Comparison of ENCODE assay signal across 18 cellular contexts in the genomic region with DNA sequence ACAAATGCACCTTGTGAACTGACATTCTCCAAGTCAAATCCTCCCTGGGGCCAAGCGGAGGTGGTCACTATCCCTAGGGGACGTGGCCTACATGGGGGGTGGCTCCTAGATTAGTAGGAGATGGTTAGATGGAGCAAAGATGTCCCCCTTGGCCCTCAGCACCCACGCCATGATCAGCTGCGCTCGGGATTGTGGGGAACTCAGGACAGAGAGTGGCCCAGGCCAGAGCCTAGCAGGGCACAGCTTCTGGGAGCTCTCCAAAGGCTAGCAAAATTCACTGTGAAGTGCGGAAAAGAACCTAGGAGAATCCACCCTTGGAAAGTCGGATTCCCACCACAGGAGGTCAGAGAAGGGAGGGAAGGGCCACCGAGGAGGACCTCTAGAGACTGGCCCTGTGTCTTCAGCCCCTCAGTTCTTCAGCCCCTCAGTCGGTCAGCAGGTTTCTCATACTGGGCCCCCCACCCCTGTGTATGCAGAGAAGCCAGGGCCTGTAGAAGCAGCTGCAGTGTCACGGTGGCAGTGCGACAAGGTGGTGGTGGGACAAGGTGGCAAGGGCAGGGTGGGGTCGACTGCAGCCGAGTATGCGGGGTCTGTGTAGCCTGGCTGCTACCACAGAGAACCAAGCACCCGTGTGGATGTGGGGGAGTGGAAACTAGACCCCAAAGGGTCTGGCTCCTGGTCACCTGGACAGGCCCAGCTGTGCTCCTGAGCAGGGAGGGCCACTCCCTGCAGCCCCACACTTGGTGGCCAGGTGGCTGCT. TPM values are rescaled to one million over a fixed set of nuclear protein-coding genes. Genes with fewer than 3 reads are reported as not detected.
A peak's percentile ranks its signal among the peaks of the same experiment; 100 is the strongest.
DNase-seq lines count a peak whose midpoint lies in the region; ATAC-seq and TF ChIP-seq lines count a peak whose summit lies in the region.
"Had no signal": no experiment of that assay in that cellular context is flagged by ENCODE, and none has a peak within 500 bp of the region (broad histone marks: within the 10 kb centered on the region; RNA-seq: fewer than 3 reads in every experiment).

No MANE protein-coding gene starts in this region.

- no peak overlapping the region for H3K27ac Mint-ChIP-seq in activated T-cell treated with anti-CD3 and anti-CD28 coated beads, Interleukin-2, amount 50 U/mL, for 72 hours
- H3K27ac Mint-ChIP-seq: IgD-negative memory B cell had no signal

- DNase-seq in activated T-cell treated with anti-CD3 and anti-CD28 coated beads, Interleukin-2, amount 50 U/mL, for 1 hour = peak; percentile 15
- DNase-seq in activated T-cell treated with anti-CD3 and anti-CD28 coated beads for 4 hours (no peak), mesenteric fat pad (ENCODE audit: low spot score) (peak; percentile 53), upper lobe of right lung (peak; percentile 43), SHP77 treated with DMSO at 0.1 percent for 48 hours (lab: John Stamatoyannopoulos, UW) (no peak), foreskin keratinocyte (no peak)
- DNase-seq in activated T-cell treated with anti-CD3 and anti-CD28 coated beads, Interleukin-2, amount 50 U/mL, for 72 hours = no peak
- no peak for DNase-seq in stimulated activated CD4-positive, alpha-beta T cell treated with anti-CD3 and anti-CD28 coated beads, Interleukin-2, amount 100 ng/mL, for 48 hours
- DNase-seq: ACHN, COR-L47, HCEC 1CT, NCI-H1048, NCI-H2107, NCI-H69, transverse colon had no signal

- intact Hi-C loops in upper lobe of right lung (cut with DNase I) = loop anchor here (10.0 kb wide), 1 partner anchor 78 kb away; no protein-coding TSS in a partner anchor

- H3K4me3 Mint-ChIP-seq in activated T-cell treated with anti-CD3 and anti-CD28 coated beads, Interleukin-2, amount 50 U/mL, for 72 hours = peak overlapping the region; percentile 50 to 95

- H3K27me3 ChIP-seq in upper lobe of right lung (no peaks in the 10 kb centered on the region), foreskin keratinocyte (peaks cover 4% of the 10 kb centered on the region)
- H3K27me3 ChIP-seq: right atrium auricular region, transverse colon had no signal

- peaks cover 46% of the 10 kb centered on the region for H3K27me3 Mint-ChIP-seq in activated T-cell treated with anti-CD3 and anti-CD28 coated beads, Interleukin-2, amount 50 U/mL, for 72 hours (ENCODE audit: low read depth)

- no peaks in the 10 kb centered on the region for H3K9me3 Mint-ChIP-seq in activated T-cell treated with anti-CD3 and anti-CD28 coated beads, Interleukin-2, amount 50 U/mL, for 72 hours
- H3K9me3 Mint-ChIP-seq: IgD-negative memory B cell had no signal

- H3K36me3 Mint-ChIP-seq in activated T-cell treated with anti-CD3 and anti-CD28 coated beads, Interleukin-2, amount 50 U/mL, for 72 hours (ENCODE audit: insufficient read depth in 2 of 2) = peaks cover 2 to 5% of the 10 kb centered on the region in 2 donors

- H3K4me1 Mint-ChIP-seq in activated T-cell treated with anti-CD3 and anti-CD28 coated beads, Interleukin-2, amount 50 U/mL, for 72 hours (ENCODE audit: low read depth) = peaks cover 99% of the 10 kb centered on the region

- H3K4me1 ChIP-seq in upper lobe of right lung = no peaks in the 10 kb centered on the region
- peaks cover 3% of the 10 kb centered on the region for H3K4me1 ChIP-seq in foreskin keratinocyte
- H3K4me1 ChIP-seq: right atrium auricular region had no signal

- no peak overlapping the region for H3K4me3 ChIP-seq in upper lobe of right lung
- H3K4me3 ChIP-seq: right atrium auricular region, transverse colon had no signal

- H3K27ac ChIP-seq in upper lobe of right lung (no peak overlapping the region), foreskin keratinocyte (no peak overlapping the region)
- H3K27ac ChIP-seq: right atrium auricular region, transverse colon had no signal

- TF ChIP-seq CTCF in upper lobe of right lung (IDR thresholded peaks at IDR 0.05) (no peak), foreskin keratinocyte (conservative IDR thresholded peaks at IDR 0.05) (no peak)

- no peaks in the 10 kb centered on the region for H3K36me3 ChIP-seq in upper lobe of right lung
- H3K36me3 ChIP-seq: right atrium auricular region, transverse colon had no signal

- no peaks in the 10 kb centered on the region for H3K9me3 ChIP-seq in upper lobe of right lung
- H3K9me3 ChIP-seq: right atrium auricular region, transverse colon had no signal

- ATAC-seq in activated T-cell treated with anti-CD3 and anti-CD28 coated beads, Interleukin-2, amount 50 U/mL, for 72 hours (replicated peaks in 1 of 2) = no peak
- ATAC-seq in upper lobe of right lung (no peak), foreskin keratinocyte (no peak)

RNA-seq across cellular contexts. Expression of a gene that starts 18.4 kb away (rescaled TPM):
- 1 to 10 TPM; 6.8 to 9.8 TPM for total RNA-seq in activated T-cell treated with anti-CD3 and anti-CD28 coated beads, Interleukin-2, amount 50 U/mL, for 72 hours
- 0.22 TPM for total RNA-seq in mesenteric fat pad
- 1.2 TPM for total RNA-seq in upper lobe of right lung
- total RNA-seq in foreskin keratinocyte = not detected in 2 replicates
- polyA plus RNA-seq in foreskin keratinocyte = not detected in 2 replicates
- total RNA-seq: epithelial cell of proximal tubule, right atrium auricular region had no signal

RNA-seq across cellular contexts. Expression of a gene that starts 41.9 kb away (rescaled TPM):
- total RNA-seq in activated T-cell treated with anti-CD3 and anti-CD28 coated beads, Interleukin-2, amount 50 U/mL, for 72 hours = 10 to 100 TPM; 42.8 to 58.7 TPM
- total RNA-seq in mesenteric fat pad = 27.1 TPM
- 25.0 TPM for total RNA-seq in upper lobe of right lung
- total RNA-seq in foreskin keratinocyte = 51.2 and 51.6 TPM in 2 replicates
- 53.7 and 56.0 TPM in 2 replicates for polyA plus RNA-seq in foreskin keratinocyte

Comparison
In these comparisons a context has a peak if more than half of its experiments do, and no peak if none do; other contexts are left out.
1. DNase-seq: peak in activated T-cell treated with anti-CD3 and anti-CD28 coated beads, Interleukin-2, amount 50 U/mL, for 1 hour (single experiment), mesenteric fat pad (single experiment) and upper lobe of right lung (single experiment); none in activated T-cell treated with anti-CD3 and anti-CD28 coated beads for 4 hours (single experiment), activated T-cell treated with anti-CD3 and anti-CD28 coated beads, Interleukin-2, amount 50 U/mL, for 72 hours (0 of 2), SHP77 treated with DMSO at 0.1 percent for 48 hours (single experiment), stimulated activated CD4-positive, alpha-beta T cell treated with anti-CD3 and anti-CD28 coated beads, Interleukin-2, amount 100 ng/mL, for 48 hours (0 of 2) and foreskin keratinocyte (0 of 2).